ENCODE assay signal across 20 cellular contexts in genomic region chr3:174613173-174613572, GRCh38.
"Had no signal": no experiment of that assay in that cellular context is flagged by ENCODE, and none has a peak within 500 bp of the region (broad histone marks: within the 10 kb centered on the region; RNA-seq: fewer than 3 reads in every experiment).

No MANE protein-coding gene starts in this region.

- H3K27ac Mint-ChIP-seq: naive thymus-derived CD4-positive, alpha-beta T cell had no signal

- H3K27me3 Mint-ChIP-seq: naive thymus-derived CD4-positive, alpha-beta T cell had no signal

- DNase-seq: cortex of kidney; effector memory CD4-positive, alpha-beta T cell; foreskin melanocyte; hippocampal formation; mammary epithelial cell; naive thymus-derived CD4-positive, alpha-beta T cell; psoas muscle; retina; right lobe of liver; stimulated activated CD4-positive, alpha-beta T cell treated with anti-CD3 and anti-CD28 coated beads, Interleukin-4, amount 100 ng/mL, for 1 hour; stimulated activated CD8-positive, alpha-beta memory T cell treated with anti-CD3 and anti-CD28 coated beads, Interleukin-4, amount 100 ng/mL, for 48 hours; stimulated activated naive CD4-positive, alpha-beta T cell; stomach; trophoblast cell had no signal

- H3K36me3 ChIP-seq: esophagus muscularis mucosa, heart left ventricle, neutrophil, right lobe of liver, stomach had no signal

- FAIRE-seq: endometrium had no signal

- H3K27me3 ChIP-seq: esophagus muscularis mucosa, heart left ventricle, neutrophil, right lobe of liver, stomach had no signal

- H3K4me3 Mint-ChIP-seq: naive thymus-derived CD4-positive, alpha-beta T cell had no signal

- H3K9me3 ChIP-seq: esophagus muscularis mucosa, neutrophil, psoas muscle, right lobe of liver, stomach had no signal

- H3K4me1 ChIP-seq: psoas muscle, right lobe of liver had no signal

- H3K4me3 ChIP-seq: esophagus muscularis mucosa, heart left ventricle, psoas muscle, right lobe of liver, stomach had no signal

- H3K27ac ChIP-seq: epithelial cell of prostate, esophagus muscularis mucosa, heart left ventricle, neutrophil, psoas muscle, right lobe of liver, stomach had no signal

- ATAC-seq: left lobe of liver; naive thymus-derived CD4-positive, alpha-beta T cell; psoas muscle; right lobe of liver had no signal

- H3K36me3 Mint-ChIP-seq: naive thymus-derived CD4-positive, alpha-beta T cell had no signal
